Comparison of ENCODE assay signal across 8 cellular contexts in genomic region chr11:61429346-61429690, GRCh38. TPM values are rescaled to one million over a fixed set of nuclear protein-coding genes. Genes with fewer than 3 reads are reported as not detected.
DNase-seq lines count a peak whose midpoint lies in the region; ATAC-seq and TF ChIP-seq lines count a peak whose summit lies in the region.

No MANE protein-coding gene starts in this region.

- peaks cover 66% of the 10 kb centered on the region for H3K4me1 Mint-ChIP-seq in activated naive CD8-positive, alpha-beta T cell treated with anti-CD3 and anti-CD28 coated beads, Interleukin-2, amount 50 U/mL, for 24 hours

- H3K27ac Mint-ChIP-seq in activated naive CD8-positive, alpha-beta T cell treated with anti-CD3 and anti-CD28 coated beads, Interleukin-2, amount 50 U/mL, for 24 hours = peak overlapping the region; percentile 97

- H3K36me3 Mint-ChIP-seq in activated naive CD8-positive, alpha-beta T cell treated with anti-CD3 and anti-CD28 coated beads, Interleukin-2, amount 50 U/mL, for 24 hours (ENCODE audit: low read depth) = peaks cover 42% of the 10 kb centered on the region

- intact Hi-C loops in left ventricle myocardium superior (cut with micrococcal nuclease) = no loop called here

- H3K4me1 ChIP-seq in ES-I3 (ENCODE audit: insufficient read depth, low read length) = no peaks in the 10 kb centered on the region

- peak overlapping the region; percentile 86 for H3K9ac ChIP-seq in ES-I3 (ENCODE audit: low read depth, low read length)

- ATAC-seq in GM21528 (IDR thresholded peaks at IDR 0.05; ENCODE audit: low FRiP score, unreplicated experiment) = peak; percentile 63
- peak; percentile 82 for ATAC-seq in SK-N-SH treated with all-trans-retinoic acid at 6 μM for 48 hours
- ATAC-seq in activated naive CD8-positive, alpha-beta T cell treated with anti-CD3 and anti-CD28 coated beads, Interleukin-2, amount 50 U/mL, for 24 hours = peak; percentile 64
- peak; percentile 80 for ATAC-seq in left ventricle myocardium superior

- DNase-seq in HuH-7 (ENCODE audit: low spot score) (peak; percentile 91), left ventricle myocardium superior (peak; percentile 77), skeletal muscle cell (ENCODE audit: low read depth) (no peak), KBM-7 (no peak)
- DNase-seq in activated naive CD8-positive, alpha-beta T cell treated with anti-CD3 and anti-CD28 coated beads, Interleukin-2, amount 50 U/mL, for 24 hours = peak; percentile 79

- peaks cover 24% of the 10 kb centered on the region for H3K36me3 ChIP-seq in ES-I3 (ENCODE audit: insufficient read depth, low read length)

- H3K27me3 Mint-ChIP-seq in activated naive CD8-positive, alpha-beta T cell treated with anti-CD3 and anti-CD28 coated beads, Interleukin-2, amount 50 U/mL, for 24 hours = no peaks in the 10 kb centered on the region

- peak overlapping the region; percentile 95 for H3K4me3 Mint-ChIP-seq in activated naive CD8-positive, alpha-beta T cell treated with anti-CD3 and anti-CD28 coated beads, Interleukin-2, amount 50 U/mL, for 24 hours

- in situ Hi-C loops in KBM-7 (cut with MboI; ENCODE audit: low pct_unique_long_range_greater_than_20kb, low sequenced_read_pairs) = no loop called here

- no peaks in the 10 kb centered on the region for H3K9me3 ChIP-seq in ES-I3 (ENCODE audit: control insufficient read depth, insufficient read depth, low read length)

- H3K4me3 ChIP-seq in skeletal muscle cell (ENCODE audit: low read depth, low read length) = peak overlapping the region; percentile 98

- no peaks in the 10 kb centered on the region for H3K9me3 Mint-ChIP-seq in activated naive CD8-positive, alpha-beta T cell treated with anti-CD3 and anti-CD28 coated beads, Interleukin-2, amount 50 U/mL, for 24 hours

TF ChIP-seq in SK-N-SH treated with all-trans-retinoic acid at 6 μM for 48 hours, 23 proteins besides CTCF, POLR2A, EP300 and RAD21:
- TF ChIP-seq ZNF70 (CRISPR knock-in tag; IDR thresholded peaks at IDR 0.05) (0 out of 2 replicates have a peak, but pooled peaks have one; percentile 5), GLIS3 (CRISPR knock-in tag; IDR thresholded peaks at IDR 0.05) (no peak)

RNA-seq across cellular contexts. Expression of gene CPSF7, which starts 0.5 kb away (rescaled TPM):
- total RNA-seq in left ventricle myocardium superior = 41.5 TPM

RNA-seq across cellular contexts. Expression of gene SDHAF2, which starts 0.6 kb away (rescaled TPM):
- total RNA-seq in left ventricle myocardium superior = 32.6 TPM

RNA-seq across cellular contexts. Expression of gene TMEM216, which starts 36.9 kb away (rescaled TPM):
- total RNA-seq in left ventricle myocardium superior = 4.8 TPM

Comparison
In these comparisons a context has a peak if more than half of its experiments do, and no peak if none do; other contexts are left out.
1. DNase-seq: peak in HuH-7 (single experiment), activated naive CD8-positive, alpha-beta T cell treated with anti-CD3 and anti-CD28 coated beads, Interleukin-2, amount 50 U/mL, for 24 hours (single experiment) and left ventricle myocardium superior (single experiment); none in skeletal muscle cell (single experiment) and KBM-7 (single experiment).
2. Peak in every context shown above with its lines, with median percentiles within 50 percentile points of each other: ATAC-seq.